26 cellular contexts compared by ENCODE assay signal in genomic region chr12:69412655-69413054, GRCh38.
"Had no signal": no experiment of that assay in that cellular context is flagged by ENCODE, and none has a peak within 500 bp of the region (broad histone marks: within the 10 kb centered on the region; RNA-seq: fewer than 3 reads in every experiment).

No MANE protein-coding gene starts in this region.

- H3K9me3 ChIP-seq: ascending aorta had no signal

- H3K36me3 ChIP-seq: ascending aorta, cardiac muscle cell had no signal

- H3K4me1 Mint-ChIP-seq: activated CD4-positive, alpha-beta T cell treated with anti-CD3 and anti-CD28 coated beads for 36 hours; activated CD4-positive, alpha-beta T cell treated with anti-CD3 and anti-CD28 coated beads, Interleukin-2, amount 10 ng/mL, durations not matched to agents 7 days and 5 days; activated naive CD4-positive, alpha-beta T cell treated with anti-CD3 and anti-CD28 coated beads, Interleukin-2, amount 50 U/mL, for 24 hours; activated naive CD8-positive, alpha-beta T cell treated with anti-CD3 and anti-CD28 coated beads, Interleukin-2, amount 10 ng/mL, durations not matched to agents 7 days and 5 days had no signal

- H3K27me3 ChIP-seq: ascending aorta, cardiac muscle cell had no signal

- H3K4me3 Mint-ChIP-seq: activated CD4-positive, alpha-beta T cell treated with anti-CD3 and anti-CD28 coated beads for 36 hours; activated CD4-positive, alpha-beta T cell treated with anti-CD3 and anti-CD28 coated beads, Interleukin-2, amount 10 ng/mL, durations not matched to agents 7 days and 5 days; activated CD8-positive, alpha-beta T cell treated with anti-CD3 and anti-CD28 coated beads, Interleukin-2, amount 10 ng/mL, durations not matched to agents 7 days and 5 days; activated naive CD4-positive, alpha-beta T cell treated with anti-CD3 and anti-CD28 coated beads, Interleukin-2, amount 50 U/mL, for 24 hours; activated naive CD8-positive, alpha-beta T cell treated with anti-CD3 and anti-CD28 coated beads, Interleukin-2, amount 10 ng/mL, durations not matched to agents 7 days and 5 days; activated T-cell treated with anti-CD3 and anti-CD28 coated beads, Interleukin-2, amount 50 U/mL, for 24 hours; T-helper 2 cell treated with Interferon-gamma antibody and Interleukin-4, amounts not matched to agents 5 μg/mL and 100 μg/mL, for 36 hours had no signal

- DNase-seq: activated CD4-positive, alpha-beta T cell treated with anti-CD3 and anti-CD28 coated beads for 36 hours; activated CD4-positive, alpha-beta T cell treated with anti-CD3 and anti-CD28 coated beads, Interleukin-2, amount 10 ng/mL, durations not matched to agents 7 days and 5 days; activated CD4-positive, alpha-beta T cell treated with anti-CD3 and anti-CD28 coated beads, Interleukin-2, amount 50 U/mL, for 48 hours; activated CD8-positive, alpha-beta T cell treated with anti-CD3 and anti-CD28 coated beads, Interleukin-2, amount 10 ng/mL, durations not matched to agents 7 days and 5 days; activated gamma-delta T cell; activated naive CD4-positive, alpha-beta T cell treated with Interleukin-2 at 50 U/mL for 16 hours; activated naive CD8-positive, alpha-beta T cell treated with anti-CD3 and anti-CD28 coated beads, Interleukin-2, amount 10 ng/mL, durations not matched to agents 7 days and 5 days; activated T-cell treated with anti-CD3 and anti-CD28 coated beads, Interleukin-2, amount 50 U/mL, for 24 hours; amygdala; MM.1S; MV-4-11; NCI-H1092; NCI-H1436 treated with DMSO at 0.1 percent for 48 hours; NCI-H1694 treated with DMSO at 0.1 percent for 48 hours; NCI-H2029; NCI-H345; NCI-H524 treated with DMSO at 0.1 percent for 48 hours; RPMI8226; SIG-M5 had no signal

- H3K27ac Mint-ChIP-seq: activated CD4-positive, alpha-beta T cell treated with anti-CD3 and anti-CD28 coated beads for 36 hours; activated CD4-positive, alpha-beta T cell treated with anti-CD3 and anti-CD28 coated beads, Interleukin-2, amount 10 ng/mL, durations not matched to agents 7 days and 5 days; activated CD8-positive, alpha-beta T cell treated with anti-CD3 and anti-CD28 coated beads, Interleukin-2, amount 10 ng/mL, durations not matched to agents 7 days and 5 days; activated naive CD4-positive, alpha-beta T cell treated with anti-CD3 and anti-CD28 coated beads, Interleukin-2, amount 50 U/mL, for 24 hours; activated naive CD8-positive, alpha-beta T cell treated with anti-CD3 and anti-CD28 coated beads, Interleukin-2, amount 10 ng/mL, durations not matched to agents 7 days and 5 days; activated T-cell treated with anti-CD3 and anti-CD28 coated beads, Interleukin-2, amount 50 U/mL, for 24 hours; activated T-helper 2 cell treated with anti-CD3 and anti-CD28 coated beads, Interferon-gamma antibody, Interleukin-2, Interleukin-4, amounts not matched to agents 10 μg/mL and 5 μg/mL and 100 μg/mL, durations not matched to agents 14 hours and 24 hours and 36 hours; T-helper 2 cell treated with Interferon-gamma antibody and Interleukin-4, amounts not matched to agents 5 μg/mL and 100 μg/mL, for 36 hours had no signal

- H3K4me3 ChIP-seq: ascending aorta, cardiac muscle cell had no signal

- ATAC-seq: activated CD4-positive, alpha-beta T cell treated with anti-CD3 and anti-CD28 coated beads for 36 hours; activated CD4-positive, CD25-positive, alpha-beta regulatory T cell treated with anti-CD3 and anti-CD28 coated beads, Interleukin-2, amount 50 U/mL, for 24 hours; activated CD8-positive, alpha-beta T cell treated with anti-CD3 and anti-CD28 coated beads, Interleukin-2, amount 10 ng/mL, durations not matched to agents 7 days and 5 days; Panc1 had no signal

- H3K27ac ChIP-seq: cardiac muscle cell had no signal

- H3K27me3 Mint-ChIP-seq: activated CD4-positive, alpha-beta T cell treated with anti-CD3 and anti-CD28 coated beads for 36 hours; activated CD4-positive, alpha-beta T cell treated with anti-CD3 and anti-CD28 coated beads, Interleukin-2, amount 10 ng/mL, durations not matched to agents 7 days and 5 days; activated naive CD4-positive, alpha-beta T cell treated with anti-CD3 and anti-CD28 coated beads, Interleukin-2, amount 50 U/mL, for 24 hours; activated naive CD8-positive, alpha-beta T cell treated with anti-CD3 and anti-CD28 coated beads, Interleukin-2, amount 10 ng/mL, durations not matched to agents 7 days and 5 days; activated T-cell treated with anti-CD3 and anti-CD28 coated beads, Interleukin-2, amount 50 U/mL, for 24 hours had no signal

- H3K9me3 Mint-ChIP-seq: activated CD4-positive, alpha-beta T cell treated with anti-CD3 and anti-CD28 coated beads, Interleukin-2, amount 10 ng/mL, durations not matched to agents 7 days and 5 days; activated naive CD4-positive, alpha-beta T cell treated with anti-CD3 and anti-CD28 coated beads, Interleukin-2, amount 50 U/mL, for 24 hours; activated naive CD8-positive, alpha-beta T cell treated with anti-CD3 and anti-CD28 coated beads, Interleukin-2, amount 10 ng/mL, durations not matched to agents 7 days and 5 days; activated T-cell treated with anti-CD3 and anti-CD28 coated beads, Interleukin-2, amount 50 U/mL, for 24 hours; activated T-helper 2 cell treated with anti-CD3 and anti-CD28 coated beads, Interferon-gamma antibody, Interleukin-2, Interleukin-4, amounts not matched to agents 10 μg/mL and 5 μg/mL and 100 μg/mL, durations not matched to agents 14 hours and 24 hours and 36 hours; T-helper 2 cell treated with Interferon-gamma antibody and Interleukin-4, amounts not matched to agents 5 μg/mL and 100 μg/mL, for 36 hours had no signal
